ENCODE assay signal across 8 cellular contexts in genomic region chr4:7539659-7540058, GRCh38.
DNase-seq lines count a peak whose midpoint lies in the region; ATAC-seq and TF ChIP-seq lines count a peak whose summit lies in the region.

No MANE protein-coding gene starts in this region.

- dilution Hi-C loops in mammary epithelial cell (cut with HindIII; ENCODE audit: low sequenced_read_pairs): no loop called here

- no TSS peak for BruUV-seq in mammary epithelial cell (replicated peaks; lab: Mats Ljungman, UMichigan)

- CTCF ChIA-PET in mammary epithelial cell (lab: Charles Lee; ENCODE audit: low non-redundant PET): no interaction called here

- H4K20me1 ChIP-seq in mammary epithelial cell (ENCODE audit: insufficient read depth, low read length): no peaks in the 10 kb centered on the region

- H3K9me3 ChIP-seq in lower lobe of right lung (no peaks in the 10 kb centered on the region), mammary epithelial cell (replicated peaks; ENCODE audit: insufficient read depth, low read length) (no peaks in the 10 kb centered on the region)

- H3K27ac ChIP-seq in lower lobe of right lung (no peak overlapping the region), mammary epithelial cell (ENCODE audit: insufficient read depth, low read depth, low read length) (no peak overlapping the region)

- ATAC-seq in lower lobe of right lung (peak; percentile 25 to 32), HG02588 (IDR thresholded peaks at IDR 0.05; ENCODE audit: unreplicated experiment) (no peak)

- H2AFZ ChIP-seq in mammary epithelial cell (ENCODE audit: low read depth, low read length): no peak overlapping the region

- in situ Hi-C loops in mammary epithelial cell (cut with MboI; ENCODE audit: low sequenced_read_pairs in 2 of 2): no loop called here

- TF ChIP-seq CTCF in lower lobe of right lung (IDR thresholded peaks at IDR 0.05) (no peak), mammary epithelial cell (conservative IDR thresholded peaks at IDR 0.05 in 1 of 2, IDR thresholded peaks at IDR 0.05 in 1 of 2; ENCODE audit: extremely low read depth in 1 of 2, insufficient read depth in 1 of 2, low read depth in 1 of 2, low read length in 2 of 2) (no peak)

- H3K27me3 ChIP-seq in lower lobe of right lung (ENCODE audit: low read depth): no peaks in the 10 kb centered on the region
- no peaks in the 10 kb centered on the region for H3K27me3 ChIP-seq in mammary epithelial cell (ENCODE audit: insufficient read depth, low read length)

- intact Hi-C loops in lower lobe of right lung (cut with DNase I) (no loop called here), mammary epithelial cell (cut with micrococcal nuclease) (no loop called here)

- H3K9ac ChIP-seq in mammary epithelial cell (ENCODE audit: insufficient read depth, low read length): no peak overlapping the region

- H3K79me2 ChIP-seq in mammary epithelial cell (ENCODE audit: insufficient read depth, low read length): no peaks in the 10 kb centered on the region

- no CpG with 5 or more reads among the region's 9 CpGs for WGBS in mammary epithelial cell (ENCODE audit: low coverage, missing lambda C conversion rate)

- H3K4me1 ChIP-seq in lower lobe of right lung (no peaks in the 10 kb centered on the region), mammary epithelial cell (ENCODE audit: insufficient read depth, low read length) (no peaks in the 10 kb centered on the region)

- H3K4me2 ChIP-seq in mammary epithelial cell (ENCODE audit: insufficient read depth, low read depth, low read length): no peak overlapping the region

- H3K4me3 ChIP-seq in lower lobe of right lung (no peak overlapping the region), mammary epithelial cell (replicated peaks in 1 of 3; ENCODE audit: insufficient read depth in 1 of 3, low read depth in 2 of 3, low read length in 3 of 3) (no peak overlapping the region)

- DNase-seq in D341Med (ENCODE audit: low spot score) (peak; percentile 71), NCI-H2029 treated with DMSO at 0.1 percent for 48 hours (lab: John Stamatoyannopoulos, UW) (peak; percentile 19), lower lobe of right lung (no peak), NCI-H510A treated with DMSO at 0.1 percent for 48 hours (lab: John Stamatoyannopoulos, UW) (no peak), ureter (ENCODE audit: low spot score) (no peak), mammary epithelial cell (no peak)
- peak; percentile 47 for DNase-seq in activated CD4-positive, alpha-beta T cell treated with anti-CD3 and anti-CD28 coated beads, Interleukin-2, amount 50 U/mL, for 1 hour

- no peaks in the 10 kb centered on the region for H3K36me3 ChIP-seq in lower lobe of right lung
- no peaks in the 10 kb centered on the region for H3K36me3 ChIP-seq in mammary epithelial cell (ENCODE audit: insufficient read depth, low read length)

Comparison
In these comparisons a context has a peak if more than half of its experiments do, and no peak if none do; other contexts are left out.
1. DNase-seq: peak in D341Med (single experiment), NCI-H2029 treated with DMSO at 0.1 percent for 48 hours (single experiment) and activated CD4-positive, alpha-beta T cell treated with anti-CD3 and anti-CD28 coated beads, Interleukin-2, amount 50 U/mL, for 1 hour (single experiment); none in lower lobe of right lung (single experiment), NCI-H510A treated with DMSO at 0.1 percent for 48 hours (single experiment), ureter (single experiment) and mammary epithelial cell (single experiment).